ENCODE assay signal across 11 cellular contexts in the genomic region with DNA sequence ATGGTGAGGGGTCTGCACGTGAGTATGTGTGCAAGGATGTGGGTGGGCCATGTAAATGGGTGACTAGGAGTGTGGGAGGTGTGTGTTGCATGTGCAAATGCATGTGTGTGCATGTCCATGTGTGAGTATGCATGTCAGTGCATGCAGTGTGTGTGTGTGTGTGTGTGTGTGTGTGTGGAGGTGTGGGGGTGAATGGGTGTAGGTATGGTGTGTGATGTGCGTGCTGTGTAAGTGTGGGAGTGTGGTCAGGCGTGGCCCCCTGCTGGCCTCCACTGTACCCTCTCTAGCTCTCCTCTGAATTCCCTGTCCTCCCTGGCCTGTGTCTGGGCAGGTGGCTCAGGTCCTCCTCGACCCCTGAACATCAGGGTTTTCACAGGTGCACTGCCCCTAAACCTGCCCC.
DNase-seq lines count a peak whose midpoint lies in the region; ATAC-seq, FAIRE-seq and TF ChIP-seq lines count a peak whose summit lies in the region.
"Had no signal": no experiment of that assay in that cellular context is flagged by ENCODE, and none has a peak within 500 bp of the region (broad histone marks: within the 10 kb centered on the region; RNA-seq: fewer than 3 reads in every experiment).

No MANE protein-coding gene starts in this region.

- no peaks in the 10 kb centered on the region for H3K36me3 ChIP-seq in kidney (ENCODE audit: control insufficient read depth in 1 of 2, insufficient read depth in 2 of 2, low read length in 2 of 2)

- no peaks in the 10 kb centered on the region for H3K4me1 ChIP-seq in kidney (ENCODE audit: control insufficient read depth in 1 of 2, insufficient read depth in 1 of 2, low read depth in 1 of 2, low read length in 2 of 2)

- H3K27ac ChIP-seq in kidney (ENCODE audit: low read depth in 2 of 2, low read length in 2 of 2) (no peak overlapping the region), RWPE1 (no peak overlapping the region)

- H3K9me3 ChIP-seq in kidney (ENCODE audit: control insufficient read depth in 1 of 2, low read length in 2 of 2) = no peaks in the 10 kb centered on the region

- intact Hi-C loops in kidney (cut with DNase I) = no loop called here

- POLR2A ChIA-PET in RWPE1 (lab: Yijun Ruan, JAX; ENCODE audit: low non-redundant PET) = interaction anchor here (0.6 kb wide), 1 partner anchor 506 kb away, joined by 4 read pairs; the partner anchor contains the start of gene KIAA1328

- H3K9ac ChIP-seq in kidney (ENCODE audit: low read length in 2 of 2) = no peak overlapping the region

- no peak for FAIRE-seq in kidney (lab: Jason Lieb, UNC)

- TF ChIP-seq CTCF in GM12873 (IDR thresholded peaks at IDR 0.05; ENCODE audit: insufficient read depth, low read depth, low read length, missing control alignments) (peak; percentile 9), astrocyte of the cerebellum (IDR thresholded peaks at IDR 0.05; ENCODE audit: low read depth, low read length, missing control alignments) (peak; percentile 12), kidney (IDR thresholded peaks at IDR 0.05; ENCODE audit: borderline replicate concordance, extremely low read depth, insufficient read depth) (peak; percentile 33), GM13977 (IDR thresholded peaks at IDR 0.05; ENCODE audit: extremely low read depth, insufficient read depth, missing control alignments) (no peak), RWPE1 (conservative IDR thresholded peaks at IDR 0.05; ENCODE audit: low read depth) (no peak)

- H3K4me3 ChIP-seq in astrocyte of the cerebellum (ENCODE audit: low read depth, low read length) (no peak overlapping the region), kidney (ENCODE audit: low read length in 2 of 2) (no peak overlapping the region)

- no peak for ATAC-seq in GM21367 (IDR thresholded peaks at IDR 0.05; ENCODE audit: unreplicated experiment)

- DNase-seq in 8988T (peak; percentile 59), astrocyte of the cerebellum (ENCODE audit: low read depth) (no peak), kidney (no peak), GM13977 (ENCODE audit: low spot score) (no peak), RWPE1 (ENCODE audit: low spot score) (no peak)
- no peak for DNase-seq in activated CD4-positive, alpha-beta T cell treated with anti-CD3 and anti-CD28 coated beads for 48 hours
- DNase-seq: activated B cell treated with CpG ODN at 0.5 μM for 24 hours; activated naive CD4-positive, alpha-beta T cell treated with anti-CD3 and anti-CD28 coated beads, Interleukin-2, amount 10 ng/mL, durations not matched to agents 7 days and 5 days; NCI-H1436 treated with DMSO at 0.1 percent for 48 hours had no signal

- CTCF ChIA-PET in RWPE1 (lab: Yijun Ruan, JAX) = no interaction called here

- in situ Hi-C loops in astrocyte of the cerebellum (cut with HindIII; ENCODE audit: low sequenced_read_pairs) (no loop called here), GM13977 (cut with MboI; ENCODE audit: low pct_unique_long_range_greater_than_20kb, low sequenced_read_pairs, unreplicated experiment) (loop anchor here (25.0 kb wide), 1 partner anchor 398 kb away; no protein-coding TSS in a partner anchor)

Comparison
In these comparisons a context has a peak if more than half of its experiments do, and no peak if none do; other contexts are left out.
1. CTCF ChIP-seq: peak in GM12873 (single experiment), astrocyte of the cerebellum (single experiment) and kidney (single experiment); none in GM13977 (single experiment) and RWPE1 (single experiment).